Comparison of ENCODE assay signal across 8 cellular contexts in genomic region chr9:128007566-128008138, GRCh38. TPM values are rescaled to one million over a fixed set of nuclear protein-coding genes. Genes with fewer than 3 reads are reported as not detected.
A peak's percentile ranks its signal among the peaks of the same experiment; 100 is the strongest.
DNase-seq lines count a peak whose midpoint lies in the region; ATAC-seq and FAIRE-seq lines count a peak whose summit lies in the region.

No MANE protein-coding gene starts in this region.

- H3K4me1 ChIP-seq in skeletal muscle tissue (ENCODE audit: control insufficient read depth in 3 of 3, insufficient read depth in 3 of 3, low read length in 3 of 3), result peaks cover 0 to 7% (median 0%) of the 10 kb centered on the region in 3 donors

- peaks cover 0 to 3% of the 10 kb centered on the region in 2 donors for H3K9me3 Mint-ChIP-seq in activated T-cell treated with anti-CD3 and anti-CD28 coated beads, Interleukin-2, amount 50 U/mL, for 72 hours

- H3K4me3 Mint-ChIP-seq in activated T-cell treated with anti-CD3 and anti-CD28 coated beads, Interleukin-2, amount 50 U/mL, for 72 hours, result peak overlapping the region; percentile 75 to 91

- H3K4me3 ChIP-seq in skeletal muscle tissue (ENCODE audit: low read length in 3 of 3), result no peak overlapping the region

- peak overlapping the region; percentile 85 for H3K27ac Mint-ChIP-seq in activated T-cell treated with anti-CD3 and anti-CD28 coated beads, Interleukin-2, amount 50 U/mL, for 72 hours

- no peaks in the 10 kb centered on the region for H3K27me3 Mint-ChIP-seq in activated T-cell treated with anti-CD3 and anti-CD28 coated beads, Interleukin-2, amount 50 U/mL, for 72 hours (ENCODE audit: low read depth)

- H3K4me1 Mint-ChIP-seq in activated T-cell treated with anti-CD3 and anti-CD28 coated beads, Interleukin-2, amount 50 U/mL, for 72 hours (ENCODE audit: low read depth), result peaks cover 45% of the 10 kb centered on the region

- peak; percentile 66 for ATAC-seq in HG02852 (IDR thresholded peaks at IDR 0.05; ENCODE audit: unreplicated experiment)
- ATAC-seq in activated T-cell treated with anti-CD3 and anti-CD28 coated beads, Interleukin-2, amount 50 U/mL, for 72 hours (replicated peaks in 1 of 2), result peak; percentile 84 to 89
- no peak for ATAC-seq in GM19463 (IDR thresholded peaks at IDR 0.05; ENCODE audit: unreplicated experiment)

- no peaks in the 10 kb centered on the region for H3K36me3 ChIP-seq in skeletal muscle tissue (ENCODE audit: control insufficient read depth in 3 of 3, insufficient read depth in 3 of 3, low read length in 3 of 3)

- peaks cover 5% of the 10 kb centered on the region in 2 donors for H3K36me3 Mint-ChIP-seq in activated T-cell treated with anti-CD3 and anti-CD28 coated beads, Interleukin-2, amount 50 U/mL, for 72 hours (ENCODE audit: insufficient read depth in 2 of 2)

- peak overlapping the region; percentile 30 for H3K27ac ChIP-seq in skeletal muscle tissue (ENCODE audit: low read depth, low read length)

- H3K27me3 ChIP-seq in skeletal muscle tissue (ENCODE audit: control insufficient read depth in 3 of 3, insufficient read depth in 3 of 3, low read length in 3 of 3), result no peaks in the 10 kb centered on the region

- H3K9ac ChIP-seq in skeletal muscle tissue (ENCODE audit: low read depth in 1 of 3, low read length in 3 of 3), result no peak overlapping the region

- H3K9me3 ChIP-seq in skeletal muscle tissue (ENCODE audit: control insufficient read depth in 3 of 3, low read length in 3 of 3), result peaks cover 0 to 4% (median 0%) of the 10 kb centered on the region in 3 donors

- peak; percentile 85 for FAIRE-seq in RCC 7860 (lab: Jason Lieb, UNC)

- DNase-seq in GF-D8 (lab: John Stamatoyannopoulos, UW), result peak; percentile 80
- DNase-seq in RCC 7860 (ENCODE audit: low spot score), result peak; percentile 80
- DNase-seq in activated T-cell treated with anti-CD3 and anti-CD28 coated beads, Interleukin-2, amount 50 U/mL, for 72 hours, result peak; percentile 85 to 87
- peak; percentile 82 for DNase-seq in glomerular endothelial cell (ENCODE audit: extremely low read depth, low read depth, low spot score)
- DNase-seq in islet precursor cell, result no peak

RNA-seq across cellular contexts. Expression of gene EEIG1, which starts 26.9 kb away (rescaled TPM):
- total RNA-seq in activated T-cell treated with anti-CD3 and anti-CD28 coated beads, Interleukin-2, amount 50 U/mL, for 72 hours, result 10 to 100 TPM; 59.2 to 75.1 TPM
- 29.6 TPM in 2 replicates for total RNA-seq in glomerular endothelial cell
- 8.9 TPM for total RNA-seq in skeletal muscle tissue

RNA-seq across cellular contexts. Expression of gene NAIF1, which starts 59.5 kb away (rescaled TPM):
- 10 to 100 TPM; 11.9 to 17.9 TPM for total RNA-seq in activated T-cell treated with anti-CD3 and anti-CD28 coated beads, Interleukin-2, amount 50 U/mL, for 72 hours
- total RNA-seq in glomerular endothelial cell (6.8 and 8.4 TPM in 2 replicates), skeletal muscle tissue (8.9 TPM)
